1 cellular context compared by ENCODE assay signal in genomic region chr2:39484206-39484605, GRCh38.
TF ChIP-seq lines count a peak whose summit lies in the region.

No MANE protein-coding gene starts in this region.

TF ChIP-seq in HepG2, 621 proteins besides CTCF, POLR2A, EP300 and RAD21 (continued from another document):
- no peak for TF ChIP-seq JUNB (CRISPR knock-in tag; IDR thresholded peaks at IDR 0.05; ENCODE audit: borderline replicate concordance)
- TF ChIP-seq TCF7L2 (IDR thresholded peaks at IDR 0.05; ENCODE audit: low read depth, low read length): no peak
- TF ChIP-seq ZNF747 (CRISPR knock-in tag; IDR thresholded peaks at IDR 0.05; ENCODE audit: borderline replicate concordance): no peak
- TF ChIP-seq ZNF780A (CRISPR knock-in tag; IDR thresholded peaks at IDR 0.05): no peak
- TF ChIP-seq TCF12 (IDR thresholded peaks at IDR 0.05): no peak
- TF ChIP-seq TCF12 (CRISPR knock-in tag; IDR thresholded peaks at IDR 0.05): no peak
- no peak for TF ChIP-seq ZNF138 (CRISPR knock-in tag; IDR thresholded peaks at IDR 0.05; ENCODE audit: low read depth)
- TF ChIP-seq RFX5 (IDR thresholded peaks at IDR 0.05; ENCODE audit: low read depth, low read length): no peak
